In the genomic region with DNA sequence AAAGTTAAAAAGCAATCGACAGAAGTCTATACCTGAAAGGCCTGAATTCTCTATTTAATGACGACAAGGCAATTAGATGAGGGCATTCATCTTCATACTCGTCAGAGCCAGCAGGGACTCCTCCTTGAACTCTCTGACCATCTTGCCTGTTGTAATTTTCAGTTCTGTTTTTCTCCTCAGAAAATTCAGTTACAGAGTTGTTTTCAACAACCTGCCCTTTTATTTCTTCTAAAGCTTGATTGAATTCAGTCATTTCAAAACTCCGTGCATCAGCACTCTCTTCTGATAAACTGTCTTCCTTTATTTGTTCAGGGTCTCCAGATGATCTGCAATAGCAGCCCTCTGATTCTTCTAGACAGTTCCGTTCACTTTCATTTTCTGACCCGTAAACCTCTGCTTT, we compare ENCODE assay signal across 10 cellular contexts.
DNase-seq lines count a peak whose midpoint lies in the region; ATAC-seq lines count a peak whose summit lies in the region.
"Had no signal": no experiment of that assay in that cellular context is flagged by ENCODE, and none has a peak within 500 bp of the region (broad histone marks: within the 10 kb centered on the region; RNA-seq: fewer than 3 reads in every experiment).

No MANE protein-coding gene starts in this region.

- no peak for DNase-seq in activated CD4-positive, CD25-positive, alpha-beta regulatory T cell (lab: John Stamatoyannopoulos, UW)
- DNase-seq in medulla oblongata (ENCODE audit: extremely low spot score), result peak; percentile 47
- DNase-seq in AML-193 (lab: John Stamatoyannopoulos, UW), result no peak
- no peak for DNase-seq in NCI-H82 (lab: John Stamatoyannopoulos, UW)
- DNase-seq in GOT3 (lab: John Stamatoyannopoulos, UW), result no peak
- DNase-seq: activated CD4-positive, alpha-beta T cell treated with anti-CD3 and anti-CD28 coated beads, Interleukin-2, amount 50 U/mL, for 4 hours; NCI-H2081 had no signal

- ATAC-seq in activated CD4-positive, CD25-positive, alpha-beta regulatory T cell treated with anti-CD3 and anti-CD28 coated beads, Interleukin-2, amount 50 U/mL, for 24 hours, result peak; percentile 32 to 33
- ATAC-seq in GM21619 (IDR thresholded peaks at IDR 0.05; ENCODE audit: unreplicated experiment), result peak; percentile 66
- peak; percentile 74 for ATAC-seq in HG03571 (IDR thresholded peaks at IDR 0.05; ENCODE audit: unreplicated experiment)
